In genomic region chr5:96203761-96204160, GRCh38 we compare ENCODE assay signal across 17 cellular contexts.
DNase-seq lines count a peak whose midpoint lies in the region; FAIRE-seq and TF ChIP-seq lines count a peak whose summit lies in the region.
"Had no signal": no experiment of that assay in that cellular context is flagged by ENCODE, and none has a peak within 500 bp of the region (broad histone marks: within the 10 kb centered on the region; RNA-seq: fewer than 3 reads in every experiment).

No MANE protein-coding gene starts in this region.

- H3K4me2 ChIP-seq in BLaER1 treated with 17β-estradiol and CSF1 and Interleukin-3, amounts not matched to agents 10 nM and 100 nM: peak overlapping the region in 7 of 11 experiments; percentile 27 to 62 (median 39); a peak in 13 of 22 replicates

- no peak overlapping the region for H3K4me3 Mint-ChIP-seq in osteocyte (ENCODE audit: unreplicated experiment)
- H3K4me3 Mint-ChIP-seq: B cell; CD8-positive, alpha-beta T cell; H9 had no signal

- no peaks in the 10 kb centered on the region for H3K36me3 ChIP-seq in BLaER1 treated with 17β-estradiol and CSF1 and Interleukin-3, amounts not matched to agents 10 nM and 100 nM
- H3K36me3 ChIP-seq in bronchial epithelial cell (ENCODE audit: control insufficient read depth, insufficient read depth, low read length) (no peaks in the 10 kb centered on the region), adrenal gland (replicated peaks in 1 of 2) (no peaks in the 10 kb centered on the region)

- H3K4me3 ChIP-seq in BLaER1 treated with 17β-estradiol and CSF1 and Interleukin-3, amounts not matched to agents 10 nM and 100 nM: no peak overlapping the region
- H3K4me3 ChIP-seq in bronchial epithelial cell (ENCODE audit: low read depth, low read length) (no peak overlapping the region), adrenal gland (no peak overlapping the region)

- no peaks in the 10 kb centered on the region for H4K20me1 ChIP-seq in BLaER1 treated with 17β-estradiol and CSF1 and Interleukin-3, amounts not matched to agents 10 nM and 100 nM

- H3K4me1 Mint-ChIP-seq in osteocyte (ENCODE audit: unreplicated experiment): peaks cover 27% of the 10 kb centered on the region
- H3K4me1 Mint-ChIP-seq: B cell, H9 had no signal

- peak; percentile 60 for DNase-seq in LHCN-M2 (ENCODE audit: low read depth)
- DNase-seq in bronchial epithelial cell (ENCODE audit: low read depth): peak; percentile 62
- no peak for DNase-seq in osteocyte (ENCODE audit: extremely low spot score, unreplicated experiment)
- no peak for DNase-seq in globus pallidus (ENCODE audit: low spot score)
- no peak for DNase-seq in amniotic stem cell (lab: John Stamatoyannopoulos, UW)
- DNase-seq in adrenal gland: no peak
- DNase-seq: ACHN; CD8-positive, alpha-beta T cell; H9; Kasumi-1; NCI-H1417 treated with DMSO at 0.1 percent for 48 hours; NCI-H2029; NCI-H510A; RPMI8226 had no signal

- H3K4me1 ChIP-seq in BLaER1 treated with 17β-estradiol and CSF1 and Interleukin-3, amounts not matched to agents 10 nM and 100 nM: peaks cover 0 to 23% (median 8%) of the 10 kb centered on the region in 10 experiments; a peak in 13 of 20 replicates
- no peaks in the 10 kb centered on the region for H3K4me1 ChIP-seq in adrenal gland (replicated peaks in 1 of 2)

- H3K36me3 Mint-ChIP-seq in osteocyte (ENCODE audit: unreplicated experiment): peaks cover 10% of the 10 kb centered on the region
- H3K36me3 Mint-ChIP-seq: CD8-positive, alpha-beta T cell had no signal

- H3K9me3 Mint-ChIP-seq in osteocyte (ENCODE audit: unreplicated experiment): peaks cover 24% of the 10 kb centered on the region

- peak overlapping the region; percentile 73 for H3K27ac Mint-ChIP-seq in osteocyte (ENCODE audit: unreplicated experiment)
- H3K27ac Mint-ChIP-seq: B cell; CD8-positive, alpha-beta T cell; H9 had no signal

- TF ChIP-seq POLR2A in adrenal gland (IDR thresholded peaks at IDR 0.05): no peak

- H3K9ac ChIP-seq in BLaER1 treated with 17β-estradiol and CSF1 and Interleukin-3, amounts not matched to agents 10 nM and 100 nM: no peak overlapping the region

- H3K27ac ChIP-seq in BLaER1 treated with 17β-estradiol and CSF1 and Interleukin-3, amounts not matched to agents 10 nM and 100 nM: no peak overlapping the region
- no peak overlapping the region for H3K27ac ChIP-seq in adrenal gland

- H3K9me3 ChIP-seq in BLaER1 treated with 17β-estradiol and CSF1 and Interleukin-3, amounts not matched to agents 10 nM and 100 nM (replicated peaks in 1 of 11): peaks cover 14 to 28% (median 17%) of the 10 kb centered on the region in 11 experiments; a peak in 21 of 22 replicates
- H3K9me3 ChIP-seq in adrenal gland (replicated peaks in 1 of 3): no peaks in the 10 kb centered on the region

- no peaks in the 10 kb centered on the region for H3K27me3 Mint-ChIP-seq in osteocyte (ENCODE audit: unreplicated experiment)
- H3K27me3 Mint-ChIP-seq: B cell had no signal

- FAIRE-seq in bronchial epithelial cell (lab: Jason Lieb, UNC): no peak
- FAIRE-seq: D721Med had no signal

- 56 to 77% (median 70%) methylated on average over 3 of the region's 3 CpGs for WGBS in adrenal gland, 4 donors

- no peaks in the 10 kb centered on the region for H3K27me3 ChIP-seq in BLaER1 treated with 17β-estradiol and CSF1 and Interleukin-3, amounts not matched to agents 10 nM and 100 nM
- H3K27me3 ChIP-seq in bronchial epithelial cell (ENCODE audit: control insufficient read depth, insufficient read depth, low read length): no peaks in the 10 kb centered on the region
- H3K27me3 ChIP-seq in adrenal gland: no peaks in the 10 kb centered on the region

- intact Hi-C loops in adrenal gland (cut with DNase I): no loop called here

- no peak for TF ChIP-seq CTCF in bronchial epithelial cell (IDR thresholded peaks at IDR 0.05; ENCODE audit: insufficient read depth, low read length, severe bottlenecking)
- TF ChIP-seq CTCF in osteocyte (IDR thresholded peaks at IDR 0.05): no peak
- TF ChIP-seq CTCF in adrenal gland (IDR thresholded peaks at IDR 0.05): no peak

Comparison
In these comparisons a context has a peak if more than half of its experiments do, and no peak if none do; other contexts are left out.
1. DNase-seq: peak in LHCN-M2 (single experiment) and bronchial epithelial cell (single experiment); none in osteocyte (single experiment), globus pallidus (single experiment), amniotic stem cell (single experiment) and adrenal gland (0 of 7).